Comparison of ENCODE assay signal across 13 cellular contexts in genomic region chr6:15894973-15895858, GRCh38.
A peak's percentile ranks its signal among the peaks of the same experiment; 100 is the strongest.
DNase-seq lines count a peak whose midpoint lies in the region; ATAC-seq, FAIRE-seq and TF ChIP-seq lines count a peak whose summit lies in the region.
"Had no signal": no experiment of that assay in that cellular context is flagged by ENCODE, and none has a peak within 500 bp of the region (broad histone marks: within the 10 kb centered on the region; RNA-seq: fewer than 3 reads in every experiment).

No MANE protein-coding gene starts in this region.

- H3K9me3 ChIP-seq in HUES6 (ENCODE audit: control insufficient read depth, insufficient read depth, low read depth, low read length), result peaks cover 5% of the 10 kb centered on the region; the same call in 1 of the 2 replicates
- peaks cover 3% of the 10 kb centered on the region; the same call in 2 of the 3 replicates for H3K9me3 ChIP-seq in GM12878 (replicated peaks; ENCODE audit: control insufficient read depth, insufficient read depth, low read length)

- no peaks in the 10 kb centered on the region for H3K9me3 Mint-ChIP-seq in stimulated activated memory B cell treated with anti-CD40 and anti-IgM and Interleukin-4, amounts not matched to agents 10 μg/mL and 1 μg/mL and 100 μg/mL, for 72 hours
- H3K9me3 Mint-ChIP-seq in activated T-cell treated with anti-CD3 and anti-CD28 coated beads, Interleukin-2, amount 50 U/mL, for 24 hours, result peaks cover 3% of the 10 kb centered on the region

- no TSS peak for BruUV-seq in GM12878 (replicated peaks; lab: Mats Ljungman, UMichigan)

- TF ChIP-seq RAD21 in GM12878 (IDR thresholded peaks at IDR 0.05; ENCODE audit: insufficient read depth, low read depth, low read length), result no peak

- H3K9ac ChIP-seq in HUES6 (ENCODE audit: low read length) (peak overlapping the region; percentile 71), GM12878 (ENCODE audit: control insufficient read depth, insufficient read depth, low read length) (no peak overlapping the region)

- peaks cover 40% of the 10 kb centered on the region for H3K4me1 ChIP-seq in HUES6 (ENCODE audit: control insufficient read depth, insufficient read depth, low read length)
- H3K4me1 ChIP-seq in GM12878 (ENCODE audit: control insufficient read depth, insufficient read depth, low read length), result peaks cover 18% of the 10 kb centered on the region

- DNase-seq in GM12878 (ENCODE audit: low read depth, low spot score) (no peak), iPS DF 19.7 (ENCODE audit: low read depth, low spot score) (peak; percentile 65), cerebellum (ENCODE audit: low spot score) (no peak), GM10266 (ENCODE audit: extremely low spot score) (no peak)
- DNase-seq in activated T-cell treated with anti-CD3 and anti-CD28 coated beads, Interleukin-2, amount 50 U/mL, for 24 hours, result no peak
- DNase-seq: NCI-H1417 treated with DMSO at 0.1 percent for 48 hours, NCI-H1930, NCI-H526 treated with DMSO at 0.1 percent for 48 hours, RPMI8226, SIG-M5 had no signal

- no peaks in the 10 kb centered on the region for H3K27me3 Mint-ChIP-seq in stimulated activated memory B cell treated with anti-CD40 and anti-IgM and Interleukin-4, amounts not matched to agents 10 μg/mL and 1 μg/mL and 100 μg/mL, for 72 hours
- H3K27me3 Mint-ChIP-seq in activated T-cell treated with anti-CD3 and anti-CD28 coated beads, Interleukin-2, amount 50 U/mL, for 24 hours, result peaks cover 4% of the 10 kb centered on the region

- no peaks in the 10 kb centered on the region for H4K20me1 ChIP-seq in GM12878 (ENCODE audit: control insufficient read depth, insufficient read depth)

- H3K4me2 ChIP-seq in GM12878 (ENCODE audit: control insufficient read depth, insufficient read depth), result no peak overlapping the region

- no peaks in the 10 kb centered on the region for H3K36me3 Mint-ChIP-seq in stimulated activated memory B cell treated with anti-CD40 and anti-IgM and Interleukin-4, amounts not matched to agents 10 μg/mL and 1 μg/mL and 100 μg/mL, for 72 hours
- H3K36me3 Mint-ChIP-seq in activated T-cell treated with anti-CD3 and anti-CD28 coated beads, Interleukin-2, amount 50 U/mL, for 24 hours (ENCODE audit: low read depth), result no peaks in the 10 kb centered on the region
- H3K36me3 Mint-ChIP-seq: CD4-positive, CD25-positive, alpha-beta regulatory T cell had no signal

- intact Hi-C loops in GM12878 (cut with micrococcal nuclease; ENCODE audit: unreplicated experiment), result no loop called here

- peak overlapping the region; percentile 53 for H3K27ac Mint-ChIP-seq in stimulated activated memory B cell treated with anti-CD40 and anti-IgM and Interleukin-4, amounts not matched to agents 10 μg/mL and 1 μg/mL and 100 μg/mL, for 72 hours
- no peak overlapping the region for H3K27ac Mint-ChIP-seq in activated T-cell treated with anti-CD3 and anti-CD28 coated beads, Interleukin-2, amount 50 U/mL, for 24 hours
- H3K27ac Mint-ChIP-seq: CD4-positive, CD25-positive, alpha-beta regulatory T cell had no signal

- H3K4me3 ChIP-seq in HUES6 (ENCODE audit: low read depth, low read length) (peak overlapping the region; percentile 33; the same call in 1 of the 2 replicates), GM12878 (no peak overlapping the region)

- peaks cover 24% of the 10 kb centered on the region for H3K4me1 Mint-ChIP-seq in stimulated activated memory B cell treated with anti-CD40 and anti-IgM and Interleukin-4, amounts not matched to agents 10 μg/mL and 1 μg/mL and 100 μg/mL, for 72 hours
- peaks cover 3% of the 10 kb centered on the region for H3K4me1 Mint-ChIP-seq in activated T-cell treated with anti-CD3 and anti-CD28 coated beads, Interleukin-2, amount 50 U/mL, for 24 hours (ENCODE audit: low read depth)

- 93% methylated on average over 4 of the region's 4 CpGs for WGBS in GM12878 (ENCODE audit: insufficient coverage, insufficient replicate concordance, low lambda C conversion rate, missing lambda C conversion rate)

- TF ChIP-seq EP300 in GM12878 (IDR thresholded peaks at IDR 0.05; ENCODE audit: borderline replicate concordance in 1 of 2, control insufficient read depth in 1 of 2, low read depth in 2 of 2, low read length in 2 of 2), result no peak

- RAD21 ChIA-PET in GM12878 (lab: Charles Lee; ENCODE audit: unreplicated experiment), result interaction anchor here (0.6 to 10.4 kb wide), 20 partner anchors 8 to 310 kb away, joined by 3 to 134 read pairs (median 4); partner anchors contain the start of gene MYLIP

- FAIRE-seq in GM12878 (lab: Jason Lieb, UNC), result no peak

- in situ Hi-C loops in GM12878 (cut with MboI), result no loop called here

- H3K79me2 ChIP-seq in GM12878 (ENCODE audit: control insufficient read depth, insufficient read depth, low read length), result no peaks in the 10 kb centered on the region

- H3K27ac ChIP-seq in HUES6 (ENCODE audit: low read depth, low read length) (peak overlapping the region; percentile 90), GM12878 (ENCODE audit: control insufficient read depth, insufficient read depth) (no peak overlapping the region)

- peak; percentile 23; the same call in 2 of the 3 replicates for ATAC-seq in GM12878
- no peak for ATAC-seq in stimulated activated memory B cell treated with anti-CD40 and anti-IgM and Interleukin-4, amounts not matched to agents 10 μg/mL and 1 μg/mL and 100 μg/mL, for 72 hours

- TF ChIP-seq POLR2A in GM12878 (IDR thresholded peaks at IDR 0.05; ENCODE audit: low read depth, low read length), result no peak

- POLR2A ChIA-PET in GM12878 (lab: Charles Lee), result interaction anchor here (0.5 to 2.7 kb wide), 9 partner anchors 11 to 913 kb away, joined by 3 to 11 read pairs (median 4); partner anchors contain the start of gene MYLIP

- H3K36me3 ChIP-seq in HUES6 (ENCODE audit: control insufficient read depth, insufficient read depth, low read length), result no peaks in the 10 kb centered on the region
- no peaks in the 10 kb centered on the region for H3K36me3 ChIP-seq in GM12878 (ENCODE audit: control insufficient read depth in 2 of 2, insufficient read depth in 2 of 2, low read length in 1 of 2)

- no peak overlapping the region for H2AFZ ChIP-seq in GM12878 (ENCODE audit: control insufficient read depth, low read depth, low read length)

- no peak overlapping the region for H3K4me3 Mint-ChIP-seq in stimulated activated memory B cell treated with anti-CD40 and anti-IgM and Interleukin-4, amounts not matched to agents 10 μg/mL and 1 μg/mL and 100 μg/mL, for 72 hours
- H3K4me3 Mint-ChIP-seq in activated T-cell treated with anti-CD3 and anti-CD28 coated beads, Interleukin-2, amount 50 U/mL, for 24 hours, result no peak overlapping the region
- H3K4me3 Mint-ChIP-seq: CD4-positive, CD25-positive, alpha-beta regulatory T cell had no signal

- SMC1A ChIA-PET in GM12878 (lab: Charles Lee; ENCODE audit: uncharacterized antibody, unreplicated experiment), result interaction anchor here (0.7 to 11.5 kb wide), 25 partner anchors 8 to 310 kb away, joined by 3 to 198 read pairs (median 5); no protein-coding TSS in a partner anchor

- TF ChIP-seq CTCF in GM12878 (IDR thresholded peaks at IDR 0.05 in 2 of 3, conservative IDR thresholded peaks at IDR 0.05 in 1 of 3; ENCODE audit: control insufficient read depth in 2 of 3, extremely low read depth in 1 of 3, insufficient read depth in 1 of 3, low read depth in 3 of 3, low read length in 3 of 3) (no peak), GM10266 (IDR thresholded peaks at IDR 0.05; ENCODE audit: control insufficient read depth, insufficient read depth, low read depth, missing control alignments) (no peak)

- H3K27me3 ChIP-seq in HUES6 (ENCODE audit: control insufficient read depth, insufficient read depth, low read length) (no peaks in the 10 kb centered on the region), GM12878 (replicated peaks in 1 of 2; ENCODE audit: control insufficient read depth in 2 of 2, insufficient read depth in 2 of 2, low read length in 1 of 2) (no peaks in the 10 kb centered on the region)

- CTCF ChIA-PET in GM12878 (lab: Yijun Ruan, JAX), result interaction anchor here (0.7 to 4.5 kb wide), 15 partner anchors 11 to 1784 kb away, joined by 3 to 26 read pairs (median 4); partner anchors contain the start of gene MYLIP

TF ChIP-seq in GM12878, 131 proteins besides CTCF, POLR2A, EP300 and RAD21 (continues in another document):
- no peak for TF ChIP-seq ZBTB40 (IDR thresholded peaks at IDR 0.05; ENCODE audit: borderline replicate concordance)
- no peak for TF ChIP-seq CHD1 (IDR thresholded peaks at IDR 0.05; ENCODE audit: low read depth, low read length)
- TF ChIP-seq, protein P1, sequence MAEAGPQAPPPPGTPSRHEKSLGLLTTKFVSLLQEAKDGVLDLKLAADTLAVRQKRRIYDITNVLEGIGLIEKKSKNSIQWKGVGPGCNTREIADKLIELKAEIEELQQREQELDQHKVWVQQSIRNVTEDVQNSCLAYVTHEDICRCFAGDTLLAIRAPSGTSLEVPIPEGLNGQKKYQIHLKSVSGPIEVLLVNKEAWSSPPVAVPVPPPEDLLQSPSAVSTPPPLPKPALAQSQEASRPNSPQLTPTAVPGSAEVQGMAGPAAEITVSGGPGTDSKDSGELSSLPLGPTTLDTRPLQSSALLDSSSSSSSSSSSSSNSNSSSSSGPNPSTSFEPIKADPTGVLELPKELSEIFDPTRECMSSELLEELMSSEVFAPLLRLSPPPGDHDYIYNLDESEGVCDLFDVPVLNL (IDR thresholded peaks at IDR 0.05; ENCODE audit: low read depth, low read length), result no peak
